ENCODE assay signal across 12 cellular contexts in the genomic region with DNA sequence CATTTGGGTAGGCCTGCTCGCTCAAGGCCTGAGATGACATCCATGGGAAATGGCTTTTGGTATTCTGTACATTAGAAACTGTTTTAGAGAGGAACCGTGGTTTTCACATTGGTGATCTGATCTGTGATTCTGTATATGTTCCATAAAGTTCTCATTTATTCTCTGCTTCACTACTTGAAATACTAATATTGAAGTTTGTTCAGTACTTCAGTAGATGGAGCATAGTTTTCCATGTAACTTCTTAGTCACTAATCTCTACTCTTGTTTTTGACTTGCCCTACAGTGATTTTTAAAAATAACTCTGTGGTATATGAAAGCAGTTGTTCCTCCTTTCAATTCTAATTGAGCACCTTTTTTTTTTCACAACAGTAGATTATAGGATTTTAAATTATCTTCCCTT.
A peak's percentile ranks its signal among the peaks of the same experiment; 100 is the strongest.
DNase-seq lines count a peak whose midpoint lies in the region; ATAC-seq and TF ChIP-seq lines count a peak whose summit lies in the region.
"Had no signal": no experiment of that assay in that cellular context is flagged by ENCODE, and none has a peak within 500 bp of the region (broad histone marks: within the 10 kb centered on the region; RNA-seq: fewer than 3 reads in every experiment).

No MANE protein-coding gene starts in this region.

- no peaks in the 10 kb centered on the region for H3K27me3 ChIP-seq in BLaER1
- H3K27me3 ChIP-seq: dorsolateral prefrontal cortex had no signal

- H3K9ac ChIP-seq in BLaER1: no peak overlapping the region

- H3K36me3 Mint-ChIP-seq in IgD-negative memory B cell: peaks cover 13% of the 10 kb centered on the region
- H3K36me3 Mint-ChIP-seq in effector memory CD8-positive, alpha-beta T cell (ENCODE audit: insufficient read depth): peaks cover 74% of the 10 kb centered on the region

- TF ChIP-seq POLR2A in GM18505 (IDR thresholded peaks at IDR 0.05; ENCODE audit: borderline replicate concordance, extremely low read depth, insufficient read depth, insufficient read length): no peak

- DNase-seq in effector memory CD8-positive, alpha-beta T cell: no peak
- DNase-seq in NCI-H146 treated with DMSO at 0.1 percent for 48 hours (lab: John Stamatoyannopoulos, UW; ENCODE audit: unreplicated experiment) (no peak), nucleus accumbens (lab: John Stamatoyannopoulos, UW) (no peak), SW 1271 (lab: John Stamatoyannopoulos, UW) (no peak)
- DNase-seq: dorsolateral prefrontal cortex; foreskin fibroblast; NCI-H1694 treated with DMSO at 0.1 percent for 48 hours; NK-92 treated with Interleukin-12 subunit alpha and Interleukin-12 subunit beta, amount 100 ng/mL, for 24 hours had no signal

- peaks cover 22% of the 10 kb centered on the region for H3K4me1 ChIP-seq in BLaER1

- H4K20me1 ChIP-seq in BLaER1: peaks cover 71% of the 10 kb centered on the region

- peaks cover 37% of the 10 kb centered on the region for H3K36me3 ChIP-seq in BLaER1

- peaks cover 65 to 73% (median 69%) of the 10 kb centered on the region in 3 donors for H3K4me1 Mint-ChIP-seq in IgD-negative memory B cell
- H3K4me1 Mint-ChIP-seq in effector memory CD8-positive, alpha-beta T cell (ENCODE audit: low read depth in 2 of 2): peaks cover 49 to 82% of the 10 kb centered on the region in 2 donors

- ATAC-seq in GM18505 (IDR thresholded peaks at IDR 0.05; ENCODE audit: unreplicated experiment) (peak; percentile 39), esophagus mucosa (no peak)
- ATAC-seq in effector memory CD8-positive, alpha-beta T cell (replicated peaks): no peak

- H3K9me3 Mint-ChIP-seq in IgD-negative memory B cell: no peaks in the 10 kb centered on the region
- no peaks in the 10 kb centered on the region for H3K9me3 Mint-ChIP-seq in effector memory CD8-positive, alpha-beta T cell

- H3K27ac Mint-ChIP-seq in IgD-negative memory B cell: peak overlapping the region in 2 of 3 donors; percentile 67 to 76
- H3K27ac Mint-ChIP-seq in effector memory CD8-positive, alpha-beta T cell: peak overlapping the region; percentile 51 to 78

- peak overlapping the region in 3 of 4 donors; percentile 68 to 85 (median 75) for H3K4me3 Mint-ChIP-seq in IgD-negative memory B cell
- H3K4me3 Mint-ChIP-seq in effector memory CD8-positive, alpha-beta T cell: peak overlapping the region in 1 of 2 donors; percentile 9

- H3K9me3 ChIP-seq in BLaER1: no peaks in the 10 kb centered on the region; the same call in 1 of the 2 replicates

- no peak overlapping the region for H3K27ac ChIP-seq in BLaER1

- peak overlapping the region; percentile 5; the same call in 1 of the 2 replicates for H3K4me2 ChIP-seq in BLaER1

- H3K27me3 Mint-ChIP-seq in IgD-negative memory B cell: no peaks in the 10 kb centered on the region
- no peaks in the 10 kb centered on the region for H3K27me3 Mint-ChIP-seq in effector memory CD8-positive, alpha-beta T cell

- no peak overlapping the region for H3K4me3 ChIP-seq in BLaER1
- H3K4me3 ChIP-seq: dorsolateral prefrontal cortex had no signal
